ENCODE assay signal across 8 cellular contexts in genomic region chr14:72024043-72024407, GRCh38.
A peak's percentile ranks its signal among the peaks of the same experiment; 100 is the strongest.
DNase-seq lines count a peak whose midpoint lies in the region; ATAC-seq, FAIRE-seq and TF ChIP-seq lines count a peak whose summit lies in the region.

No MANE protein-coding gene starts in this region.

- H3K4me2 ChIP-seq in SK-N-SH = no peak overlapping the region
- H3K4me2 ChIP-seq in K562 (ENCODE audit: insufficient read depth, low read length) = no peak overlapping the region

- H3K27ac ChIP-seq in SK-N-SH (ENCODE audit: low read depth in 2 of 2, low read length in 1 of 2) (no peak overlapping the region), K562 (ENCODE audit: extremely low read depth, low read depth, low read length) (no peak overlapping the region), transverse colon (no peak overlapping the region)

- WGBS in SK-N-SH (ENCODE audit: low lambda C conversion rate) = 0% methylated on average over 4 of the region's 6 CpGs
- 0% methylated on average over 4 of the region's 6 CpGs for WGBS in K562 (ENCODE audit: insufficient coverage, low coverage, missing lambda C conversion rate)
- 28% methylated on average over 6 of the region's 6 CpGs; no CpG with 5 or more reads in 1 of the 2 donors for WGBS in transverse colon (ENCODE audit: low coverage in 1 of 2), 2 donors

- no peaks in the 10 kb centered on the region for H3F3A ChIP-seq in SK-N-SH (replicated peaks; ENCODE audit: insufficient read depth)

- DNase-seq in COLO829 (ENCODE audit: low spot score) = peak; percentile 25
- peak; percentile 32 for DNase-seq in HT-29 (ENCODE audit: low spot score)
- peak; percentile 2 for DNase-seq in SK-N-SH
- DNase-seq in K562 (ENCODE audit: extremely low read depth in 1 of 4, low spot score in 3 of 4) = peak; percentile 9 to 23 (median 19)
- DNase-seq in lung microvascular endothelial cell (ENCODE audit: low read depth in 2 of 2) = peak; percentile 1 to 41
- DNase-seq in transverse colon = peak; percentile 8
- no peak for DNase-seq in NCI-H2107 treated with DMSO at 0.1 percent for 48 hours (lab: John Stamatoyannopoulos, UW; ENCODE audit: unreplicated experiment)

- TF ChIP-seq CTCF in SK-N-SH (IDR thresholded peaks at IDR 0.05) (peak; percentile 45; the same call in 1 of the 2 replicates), K562 (IDR thresholded peaks at IDR 0.05 in 2 of 3, conservative IDR thresholded peaks at IDR 0.05 in 1 of 3; ENCODE audit: insufficient read depth in 2 of 3, low read depth in 1 of 3, low read length in 3 of 3) (peak in 2 of 3 experiments; percentile 42 to 51; a peak in 3 of 6 replicates), transverse colon (IDR thresholded peaks at IDR 0.05) (peak; percentile 19 to 62 (median 56))

- H4K20me1 ChIP-seq in SK-N-SH (ENCODE audit: insufficient read depth) (no peaks in the 10 kb centered on the region), K562 (replicated peaks; ENCODE audit: control insufficient read depth, insufficient read depth, low read length) (no peaks in the 10 kb centered on the region)

- H3K27me3 ChIP-seq in SK-N-SH (ENCODE audit: insufficient read depth) = no peaks in the 10 kb centered on the region
- no peaks in the 10 kb centered on the region for H3K27me3 ChIP-seq in K562 (ENCODE audit: control insufficient read depth in 2 of 2, insufficient read depth in 2 of 2, low read length in 2 of 2)
- peaks cover 3% of the 10 kb centered on the region for H3K27me3 ChIP-seq in transverse colon

- CTCF ChIA-PET in SK-N-SH (lab: Yijun Ruan, JAX) = interaction anchor here (1.4 to 2.0 kb wide), 2 partner anchors 18 to 396 kb away, joined by 3 to 5 read pairs; no protein-coding TSS in a partner anchor
- CTCF ChIA-PET in K562 (lab: Yijun Ruan, JAX; ENCODE audit: low intra/inter-chr PET ratio) = no interaction called here

- ATAC-seq in K562 (no peak), HG03439 (IDR thresholded peaks at IDR 0.05; ENCODE audit: unreplicated experiment) (no peak)

- in situ Hi-C loops in K562 (cut with MboI) (no loop called here), transverse colon (cut with MboI; ENCODE audit: low pct_ligation_motif_present in 1 of 4, low pct_unique_long_range_greater_than_20kb in 1 of 4, low sequenced_read_pairs in 3 of 4) (no loop called here)

- H3K9me3 ChIP-seq in SK-N-SH = no peaks in the 10 kb centered on the region
- H3K9me3 ChIP-seq in K562 (replicated peaks; ENCODE audit: control insufficient read depth, insufficient read depth, low read depth, low read length) = no peaks in the 10 kb centered on the region
- no peaks in the 10 kb centered on the region for H3K9me3 ChIP-seq in transverse colon

- H3K79me2 ChIP-seq in SK-N-SH (ENCODE audit: insufficient read depth) (no peaks in the 10 kb centered on the region), K562 (ENCODE audit: control insufficient read depth, insufficient read depth, low read length) (no peaks in the 10 kb centered on the region)

- H3K9me2 ChIP-seq in SK-N-SH = no peaks in the 10 kb centered on the region

- H3K9me1 ChIP-seq in K562 (ENCODE audit: control insufficient read depth, insufficient read depth, low read length) = no peaks in the 10 kb centered on the region

- H2AFZ ChIP-seq in SK-N-SH (ENCODE audit: low read depth) (no peak overlapping the region), K562 (ENCODE audit: low read depth, low read length) (no peak overlapping the region)

- BruUV-seq in K562 (replicated peaks; lab: Mats Ljungman, UMichigan) = no TSS peak

- POLR2A ChIA-PET in SK-N-SH (lab: Yijun Ruan, JAX) = no interaction called here
- POLR2A ChIA-PET in K562 (lab: Yijun Ruan, JAX) = no interaction called here

- FAIRE-seq in K562 (lab: Jason Lieb, UNC) = no peak

- intact Hi-C loops in K562 (cut with micrococcal nuclease) = loop anchor here (5.0 kb wide), 1 partner anchor 398 kb away; no protein-coding TSS in a partner anchor
- intact Hi-C loops in transverse colon (cut with DNase I; ENCODE audit: low total_unique reads) = no loop called here

- H3K4me3 ChIP-seq in SK-N-SH (ENCODE audit: low read depth in 2 of 2, low read length in 1 of 2) (no peak overlapping the region), K562 (no peak overlapping the region), transverse colon (no peak overlapping the region)

- H3K9ac ChIP-seq in SK-N-SH = no peak overlapping the region
- H3K9ac ChIP-seq in K562 (ENCODE audit: insufficient read depth in 1 of 2, low read depth in 2 of 2, low read length in 2 of 2) = no peak overlapping the region

- TF ChIP-seq RAD21 in SK-N-SH (IDR thresholded peaks at IDR 0.05; ENCODE audit: low read length) = 0 out of 2 replicates have a peak, but pooled peaks have one; percentile 8
- no peak for TF ChIP-seq RAD21 in K562 (CRISPR knock-in tag; conservative IDR thresholded peaks at IDR 0.05 in 1 of 2, IDR thresholded peaks at IDR 0.05 in 1 of 2)

- H3K36me3 ChIP-seq in SK-N-SH (replicated peaks in 1 of 2; ENCODE audit: control insufficient read depth in 1 of 2, insufficient read depth in 2 of 2, low read length in 1 of 2) (no peaks in the 10 kb centered on the region), K562 (ENCODE audit: control insufficient read depth, insufficient read depth, low read length) (no peaks in the 10 kb centered on the region), transverse colon (no peaks in the 10 kb centered on the region)

- no peaks in the 10 kb centered on the region for H3K4me1 ChIP-seq in SK-N-SH (ENCODE audit: control insufficient read depth in 1 of 2, insufficient read depth in 2 of 2, low read depth in 1 of 2, low read length in 1 of 2)
- no peaks in the 10 kb centered on the region for H3K4me1 ChIP-seq in K562 (replicated peaks in 1 of 2; ENCODE audit: control insufficient read depth in 2 of 2, insufficient read depth in 2 of 2, low read length in 2 of 2)
- no peaks in the 10 kb centered on the region for H3K4me1 ChIP-seq in transverse colon

- TF ChIP-seq EP300 in SK-N-SH (IDR thresholded peaks at IDR 0.05; ENCODE audit: borderline replicate concordance in 1 of 2, low read depth in 1 of 2, low read length in 1 of 2) = no peak
- no peak for TF ChIP-seq EP300 in K562 (IDR thresholded peaks at IDR 0.05; ENCODE audit: low read length)
- TF ChIP-seq EP300 in transverse colon (IDR thresholded peaks at IDR 0.05; ENCODE audit: low read depth) = no peak

- TF ChIP-seq POLR2A in K562 (conservative IDR thresholded peaks at IDR 0.05) (no peak), transverse colon (IDR thresholded peaks at IDR 0.05) (no peak)

TF ChIP-seq in SK-N-SH, 30 proteins besides CTCF, POLR2A, EP300 and RAD21:
- TF ChIP-seq NFIC (IDR thresholded peaks at IDR 0.05; ENCODE audit: borderline replicate concordance) (no peak), ELF1 (IDR thresholded peaks at IDR 0.05) (no peak), SMC3 (IDR thresholded peaks at IDR 0.05; ENCODE audit: low read depth, low read length) (peak; percentile 30; the same call in 1 of the 2 replicates), TAF1 (IDR thresholded peaks at IDR 0.05; ENCODE audit: borderline replicate concordance, low read depth, low read length) (no peak)

TF ChIP-seq in K562, 482 proteins besides CTCF, POLR2A, EP300 and RAD21:
- TF ChIP-seq HOMEZ (CRISPR knock-in tag; IDR thresholded peaks at IDR 0.05) = no peak
- TF ChIP-seq NFE2 (IDR thresholded peaks at IDR 0.05; ENCODE audit: low read depth) = 0 out of 2 replicates have a peak, but pooled peaks have one; percentile 19
- TF ChIP-seq SMC3 (conservative IDR thresholded peaks at IDR 0.05; ENCODE audit: insufficient read depth, low read depth, low read length) = 0 out of 2 replicates have a peak, but pooled peaks have one; percentile 15
- no peak for TF ChIP-seq ERF (CRISPR knock-in tag; IDR thresholded peaks at IDR 0.05)
- no peak for TF ChIP-seq RAD51 (IDR thresholded peaks at IDR 0.05; ENCODE audit: borderline replicate concordance, low read depth)
- TF ChIP-seq ZNF124 (CRISPR knock-in tag; IDR thresholded peaks at IDR 0.05) = no peak
TF ChIP-seq in K562: peak in this region for 2.
